9 cellular contexts compared by ENCODE assay signal in genomic region chr13:113997845-113998751, GRCh38. TPM values are rescaled to one million over a fixed set of nuclear protein-coding genes. Genes with fewer than 3 reads are reported as not detected.
A peak's percentile ranks its signal among the peaks of the same experiment; 100 is the strongest.
DNase-seq lines count a peak whose midpoint lies in the region; ATAC-seq and TF ChIP-seq lines count a peak whose summit lies in the region.
"Had no signal": no experiment of that assay in that cellular context is flagged by ENCODE, and none has a peak within 500 bp of the region (broad histone marks: within the 10 kb centered on the region; RNA-seq: fewer than 3 reads in every experiment).

No MANE protein-coding gene starts in this region.

- H3K4me3 ChIP-seq in HFF-Myc (replicated peaks; ENCODE audit: low read depth, low read length) (no peak overlapping the region), right atrium auricular region (no peak overlapping the region), spleen (no peak overlapping the region)

- 61 to 88% (median 71%) methylated on average over 29 of the region's 29 CpGs for WGBS in spleen, 5 donors

- H3K9me3 ChIP-seq in right atrium auricular region (no peaks in the 10 kb centered on the region), spleen (no peaks in the 10 kb centered on the region)

- H3K4me1 Mint-ChIP-seq in activated naive CD8-positive, alpha-beta T cell treated with anti-CD3 and anti-CD28 coated beads, Interleukin-2, amount 10 ng/mL, durations not matched to agents 7 days and 5 days = no peaks in the 10 kb centered on the region

- no peak for TF ChIP-seq POLR2A in spleen (IDR thresholded peaks at IDR 0.05)

- no peak overlapping the region for H3K27ac Mint-ChIP-seq in activated naive CD8-positive, alpha-beta T cell treated with anti-CD3 and anti-CD28 coated beads, Interleukin-2, amount 10 ng/mL, durations not matched to agents 7 days and 5 days
- H3K27ac Mint-ChIP-seq: stimulated activated memory B cell treated with anti-CD40 and anti-IgM and Interleukin-4, amounts not matched to agents 10 μg/mL and 1 μg/mL and 100 μg/mL, for 72 hours had no signal

- peaks cover 5% of the 10 kb centered on the region for H3K36me3 ChIP-seq in right atrium auricular region
- H3K36me3 ChIP-seq in spleen = peaks cover 0 to 94% (median 39%) of the 10 kb centered on the region in 6 donors

- POLR2A ChIA-PET in activated naive CD8-positive, alpha-beta T cell treated with anti-CD3 and anti-CD28 coated beads, Interleukin-2, amount 10 ng/mL, durations not matched to agents 7 days and 5 days (lab: Charles Lee) = no interaction called here

- ATAC-seq in activated naive CD8-positive, alpha-beta T cell treated with anti-CD3 and anti-CD28 coated beads, Interleukin-2, amount 10 ng/mL, durations not matched to agents 7 days and 5 days (ENCODE audit: low read depth) = no peak
- no peak for ATAC-seq in GM21367 (IDR thresholded peaks at IDR 0.05; ENCODE audit: unreplicated experiment)
- ATAC-seq: stimulated activated memory B cell treated with anti-CD40 and anti-IgM and Interleukin-4, amounts not matched to agents 10 μg/mL and 1 μg/mL and 100 μg/mL, for 72 hours had no signal

- DNase-seq in HFF-Myc (ENCODE audit: extremely low read depth, low read depth) (peak; percentile 37), right atrium auricular region (ENCODE audit: low spot score) (peak; percentile 85), spleen (peak; percentile 81), SKM-1 (lab: John Stamatoyannopoulos, UW; ENCODE audit: unreplicated experiment) (no peak), NAMALWA (ENCODE audit: low spot score) (no peak)
- DNase-seq in activated naive CD8-positive, alpha-beta T cell treated with anti-CD3 and anti-CD28 coated beads, Interleukin-2, amount 10 ng/mL, durations not matched to agents 7 days and 5 days = peak; percentile 26

- no peaks in the 10 kb centered on the region for H3K36me3 Mint-ChIP-seq in activated naive CD8-positive, alpha-beta T cell treated with anti-CD3 and anti-CD28 coated beads, Interleukin-2, amount 10 ng/mL, durations not matched to agents 7 days and 5 days

- H3K27me3 Mint-ChIP-seq in activated naive CD8-positive, alpha-beta T cell treated with anti-CD3 and anti-CD28 coated beads, Interleukin-2, amount 10 ng/mL, durations not matched to agents 7 days and 5 days = no peaks in the 10 kb centered on the region
- H3K27me3 Mint-ChIP-seq: stimulated activated memory B cell treated with anti-CD40 and anti-IgM and Interleukin-4, amounts not matched to agents 10 μg/mL and 1 μg/mL and 100 μg/mL, for 72 hours had no signal

- no peak for TF ChIP-seq CTCF in HFF-Myc (IDR thresholded peaks at IDR 0.05; ENCODE audit: low read depth, low read length, missing control alignments)
- no peak for TF ChIP-seq CTCF in right atrium auricular region (IDR thresholded peaks at IDR 0.05)
- TF ChIP-seq CTCF in spleen (IDR thresholded peaks at IDR 0.05 in 8 of 11, conservative IDR thresholded peaks at IDR 0.05 in 3 of 11) = no peak

- intact Hi-C loops in spleen (cut with DNase I; ENCODE audit: low total_unique reads) = no loop called here

- H3K4me3 Mint-ChIP-seq in activated naive CD8-positive, alpha-beta T cell treated with anti-CD3 and anti-CD28 coated beads, Interleukin-2, amount 10 ng/mL, durations not matched to agents 7 days and 5 days = no peak overlapping the region
- H3K4me3 Mint-ChIP-seq: stimulated activated memory B cell treated with anti-CD40 and anti-IgM and Interleukin-4, amounts not matched to agents 10 μg/mL and 1 μg/mL and 100 μg/mL, for 72 hours had no signal

- no peaks in the 10 kb centered on the region for H3K9me3 Mint-ChIP-seq in activated naive CD8-positive, alpha-beta T cell treated with anti-CD3 and anti-CD28 coated beads, Interleukin-2, amount 10 ng/mL, durations not matched to agents 7 days and 5 days
- H3K9me3 Mint-ChIP-seq: stimulated activated memory B cell treated with anti-CD40 and anti-IgM and Interleukin-4, amounts not matched to agents 10 μg/mL and 1 μg/mL and 100 μg/mL, for 72 hours had no signal

- H3K27me3 ChIP-seq in right atrium auricular region (no peaks in the 10 kb centered on the region), spleen (replicated peaks in 1 of 7) (no peaks in the 10 kb centered on the region)

- H3K4me1 ChIP-seq in right atrium auricular region (peaks cover 0 to 14% of the 10 kb centered on the region in 2 donors), spleen (peaks cover 0 to 25% (median 7%) of the 10 kb centered on the region in 6 donors)

- H3K27ac ChIP-seq in right atrium auricular region (peak overlapping the region; percentile 31 to 53), spleen (peak overlapping the region in 6 of 8 donors; percentile 57 to 72 (median 66))
- H3K27ac ChIP-seq: epithelial cell of prostate had no signal

RNA-seq across cellular contexts. Expression of gene C13orf46, which starts 24.2 kb away (rescaled TPM):
- 1 to 10 TPM; 4.0 to 4.9 TPM for total RNA-seq in activated naive CD8-positive, alpha-beta T cell treated with anti-CD3 and anti-CD28 coated beads, Interleukin-2, amount 10 ng/mL, durations not matched to agents 7 days and 5 days
- total RNA-seq in right atrium auricular region = 1 to 10 TPM in 1 of 2 donors, under 1 TPM in 1; 0.59 to 2.7 TPM
- total RNA-seq in spleen = 1 to 10 TPM in 5 of 7 donors, under 1 TPM in 2; 0.83 to 4.2 (median 2.6) TPM
- polyA plus RNA-seq in spleen = under 1 TPM; 0.09 to 0.70 (median 0.13) TPM

Comparison
In these comparisons a context has a peak if more than half of its experiments do, and no peak if none do; other contexts are left out.
1. DNase-seq: peak in HFF-Myc (single experiment), activated naive CD8-positive, alpha-beta T cell treated with anti-CD3 and anti-CD28 coated beads, Interleukin-2, amount 10 ng/mL, durations not matched to agents 7 days and 5 days (single experiment), right atrium auricular region (single experiment) and spleen (single experiment); none in SKM-1 (single experiment) and NAMALWA (single experiment).